Comparison of ENCODE assay signal across 7 cellular contexts in the genomic region with DNA sequence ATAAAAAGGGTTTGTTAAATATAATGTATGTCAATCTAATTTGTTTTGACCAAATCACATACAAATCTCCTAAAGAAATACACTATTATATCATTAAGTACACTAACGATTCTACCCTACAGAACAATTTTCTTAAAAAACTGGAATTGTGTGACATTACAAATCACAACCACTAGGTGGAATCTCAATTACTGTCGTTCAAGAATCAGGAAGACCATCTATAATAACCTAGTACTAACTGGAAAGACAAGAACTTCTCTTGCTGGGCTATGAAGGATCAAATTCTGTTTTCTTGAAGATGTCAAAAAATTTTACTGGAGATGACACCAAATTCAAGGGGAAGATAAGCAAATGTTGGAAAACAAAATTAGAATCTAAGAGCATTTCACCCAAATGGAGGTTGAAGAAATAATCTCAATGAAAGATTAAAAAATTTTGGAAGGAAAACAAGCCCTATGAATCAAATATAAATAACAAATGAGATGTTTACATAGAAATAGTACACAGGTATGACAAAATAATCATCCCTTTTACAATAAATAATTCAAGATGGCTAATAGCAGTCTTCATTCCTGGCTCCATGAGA.
A peak's percentile ranks its signal among the peaks of the same experiment; 100 is the strongest.
DNase-seq lines count a peak whose midpoint lies in the region; ATAC-seq lines count a peak whose summit lies in the region.

No MANE protein-coding gene starts in this region.

- DNase-seq in GM03348 (ENCODE audit: low spot score), result peak; percentile 58
- DNase-seq in H4 (ENCODE audit: low spot score), result peak; percentile 27
- DNase-seq in NCI-H2196 (lab: John Stamatoyannopoulos, UW; ENCODE audit: unreplicated experiment), result peak; percentile 18
- peak; percentile 7 for DNase-seq in central memory CD4-positive, alpha-beta T cell
- no peak for DNase-seq in memory B cell (ENCODE audit: low spot score in 2 of 2)
- DNase-seq in NK-92 (lab: John Stamatoyannopoulos, UW; ENCODE audit: unreplicated experiment), result no peak

- H3K9me3 Mint-ChIP-seq in memory B cell, result no peaks in the 10 kb centered on the region
- no peaks in the 10 kb centered on the region for H3K9me3 Mint-ChIP-seq in activated T-helper 17 cell treated with anti-CD3 and anti-CD28 coated beads, Interleukin-2, amount 50 U/mL, for 72 hours

- H3K27me3 Mint-ChIP-seq in memory B cell, result no peaks in the 10 kb centered on the region
- H3K27me3 Mint-ChIP-seq in activated T-helper 17 cell treated with anti-CD3 and anti-CD28 coated beads, Interleukin-2, amount 50 U/mL, for 72 hours, result no peaks in the 10 kb centered on the region

- H3K4me3 Mint-ChIP-seq in memory B cell, result no peak overlapping the region
- no peak overlapping the region for H3K4me3 Mint-ChIP-seq in activated T-helper 17 cell treated with anti-CD3 and anti-CD28 coated beads, Interleukin-2, amount 50 U/mL, for 72 hours

- peak; percentile 60 for ATAC-seq in memory B cell (ENCODE audit: low read depth)
- ATAC-seq in activated T-helper 17 cell treated with anti-CD3 and anti-CD28 coated beads, Interleukin-2, amount 50 U/mL, for 72 hours (replicated peaks), result no peak

- peak overlapping the region; percentile 81 for H3K27ac Mint-ChIP-seq in memory B cell
- H3K27ac Mint-ChIP-seq in activated T-helper 17 cell treated with anti-CD3 and anti-CD28 coated beads, Interleukin-2, amount 50 U/mL, for 72 hours, result no peak overlapping the region

- H3K36me3 Mint-ChIP-seq in memory B cell, result peaks cover 16% of the 10 kb centered on the region
- H3K36me3 Mint-ChIP-seq in activated T-helper 17 cell treated with anti-CD3 and anti-CD28 coated beads, Interleukin-2, amount 50 U/mL, for 72 hours (ENCODE audit: low read depth), result peaks cover 84% of the 10 kb centered on the region

- H3K4me1 Mint-ChIP-seq in memory B cell, result peaks cover 14% of the 10 kb centered on the region
- H3K4me1 Mint-ChIP-seq in activated T-helper 17 cell treated with anti-CD3 and anti-CD28 coated beads, Interleukin-2, amount 50 U/mL, for 72 hours, result peaks cover 14% of the 10 kb centered on the region

Comparison
In these comparisons a context has a peak if more than half of its experiments do, and no peak if none do; other contexts are left out.
1. DNase-seq: peak in GM03348 (single experiment), H4 (single experiment), NCI-H2196 (single experiment) and central memory CD4-positive, alpha-beta T cell (single experiment); none in memory B cell (0 of 2) and NK-92 (single experiment).